Comparison of ENCODE assay signal across 23 cellular contexts in the genomic region with DNA sequence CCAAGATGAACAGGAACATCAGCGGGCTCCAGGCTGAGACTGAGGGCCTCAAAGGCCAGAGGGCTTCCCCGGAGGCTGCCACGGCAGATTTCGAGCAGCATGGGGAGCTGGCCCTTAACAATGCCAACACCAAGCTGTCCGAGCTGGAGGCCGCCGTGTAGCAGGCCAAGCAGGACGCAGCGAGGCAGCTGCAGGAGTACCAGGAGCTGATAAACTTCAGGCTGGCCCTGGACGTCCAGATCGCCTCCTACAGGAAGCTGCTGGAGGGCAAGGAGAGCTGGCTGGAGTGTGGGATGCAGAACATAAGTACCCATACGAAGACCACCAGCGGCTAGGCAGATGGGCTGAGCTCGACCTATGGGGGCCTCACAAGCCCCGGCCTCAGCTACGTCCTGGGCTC.
"Had no signal": no experiment of that assay in that cellular context is flagged by ENCODE, and none has a peak within 500 bp of the region (broad histone marks: within the 10 kb centered on the region; RNA-seq: fewer than 3 reads in every experiment).

No MANE protein-coding gene starts in this region.

- H3K4me3 ChIP-seq: coronary artery, dorsolateral prefrontal cortex had no signal

- H3K36me3 ChIP-seq: brain microvascular endothelial cell had no signal

- H3K27ac ChIP-seq: brain microvascular endothelial cell, coronary artery, dorsolateral prefrontal cortex had no signal

- H3K27me3 ChIP-seq: brain microvascular endothelial cell, dorsolateral prefrontal cortex had no signal

- DNase-seq: activated CD4-positive, alpha-beta memory T cell treated with anti-CD3 and anti-CD28 coated beads, Interleukin-2, amount 10 ng/mL, durations not matched to agents 7 days and 5 days; activated CD4-positive, alpha-beta T cell treated with anti-CD3 and anti-CD28 coated beads for 1 hour; activated CD4-positive, alpha-beta T cell treated with anti-CD3 and anti-CD28 coated beads for 4 hours; activated CD4-positive, alpha-beta T cell treated with anti-CD3 and anti-CD28 coated beads, Interleukin-2, amount 10 ng/mL, durations not matched to agents 7 days and 5 days; activated CD4-positive, alpha-beta T cell treated with anti-CD3 and anti-CD28 coated beads, Interleukin-2, amount 50 U/mL, for 4 hours; activated CD8-positive, alpha-beta memory T cell treated with anti-CD3 and anti-CD28 coated beads, Interleukin-2, amount 50 U/mL, for 48 hours; activated effector memory CD4-positive, alpha-beta T cell treated with Interleukin-2 at 50 U/mL for 16 hours; activated gamma-delta T cell treated with Interleukin-2 at 50 U/mL for 16 hours; activated naive CD4-positive, alpha-beta T cell treated with anti-CD3 and anti-CD28 coated beads, Interleukin-2, amount 50 U/mL, for 16 hours; activated naive CD4-positive, alpha-beta T cell treated with Interleukin-2 at 50 U/mL for 16 hours; activated T-cell treated with anti-CD3 and anti-CD28 coated beads for 4 hours; activated T-cell treated with anti-CD3 and anti-CD28 coated beads, Interleukin-2, amount 50 U/mL, for 24 hours; activated T-cell treated with anti-CD3 and anti-CD28 coated beads, Interleukin-2, amount 50 U/mL, for 72 hours; amniotic stem cell; brain microvascular endothelial cell; dorsolateral prefrontal cortex; effector memory CD4-positive, alpha-beta T cell; endodermal cell; foreskin fibroblast; T-helper 2 cell had no signal

- ATAC-seq: activated T-cell treated with anti-CD3 and anti-CD28 coated beads, Interleukin-2, amount 50 U/mL, for 72 hours; esophagus mucosa; WTC11 had no signal
